Comparison of ENCODE assay signal across 1 cellular context in genomic region chr3:8963137-8963853, GRCh38.
TF ChIP-seq lines count a peak whose summit lies in the region.

Gene RAD18 (minus strand): TSS chr3:8963472. CDS start chr3:8963385, 87 bp downstream.

TF ChIP-seq in SK-N-SH, 30 proteins besides CTCF, POLR2A, EP300 and RAD21 (continued from another document):
- TF ChIP-seq REST (IDR thresholded peaks at IDR 0.05; ENCODE audit: low read depth, low read length) (no peak), PBX3 (IDR thresholded peaks at IDR 0.05) (no peak), GABPA (IDR thresholded peaks at IDR 0.05; ENCODE audit: low read depth) (peak; percentile 75), ELF1 (IDR thresholded peaks at IDR 0.05) (peak; percentile 73), NRF1 (IDR thresholded peaks at IDR 0.05; ENCODE audit: low read depth, low read length) (peak; percentile 82), SMC3 (IDR thresholded peaks at IDR 0.05; ENCODE audit: low read depth, low read length) (no peak), JUND (IDR thresholded peaks at IDR 0.05) (no peak), TAF1 (IDR thresholded peaks at IDR 0.05; ENCODE audit: borderline replicate concordance, low read depth, low read length) (no peak), MXI1 (IDR thresholded peaks at IDR 0.05; ENCODE audit: low read depth, low read length) (peak; percentile 76; the same call in 1 of the 2 replicates), RXRA (IDR thresholded peaks at IDR 0.05; ENCODE audit: borderline replicate concordance, low read depth) (no peak), IRF3 (IDR thresholded peaks at IDR 0.05; ENCODE audit: low read depth, low read length) (no peak), MAX (IDR thresholded peaks at IDR 0.05; ENCODE audit: low read depth) (no peak; the same call in 1 of the 2 replicates), POLR2AphosphoS5 (IDR thresholded peaks at IDR 0.05; ENCODE audit: low read depth, low read length) (peak; percentile 28; the same call in 1 of the 2 replicates)
